In genomic region chr5:115068239-115069086, GRCh38 we compare ENCODE assay signal across 9 cellular contexts.
DNase-seq lines count a peak whose midpoint lies in the region; ATAC-seq and TF ChIP-seq lines count a peak whose summit lies in the region.
"Had no signal": no experiment of that assay in that cellular context is flagged by ENCODE, and none has a peak within 500 bp of the region (broad histone marks: within the 10 kb centered on the region; RNA-seq: fewer than 3 reads in every experiment).

No MANE protein-coding gene starts in this region.

- ATAC-seq in HG02973 (IDR thresholded peaks at IDR 0.05; ENCODE audit: unreplicated experiment) (peak; percentile 77), left cardiac atrium (no peak)

- no peak overlapping the region for H3K4me3 ChIP-seq in cardiac fibroblast (replicated peaks in 1 of 2; ENCODE audit: low read depth in 2 of 2, low read length in 2 of 2)
- H3K4me3 ChIP-seq: skin epidermis had no signal

- DNase-seq in activated CD4-positive, alpha-beta T cell treated with anti-CD3 and anti-CD28 coated beads for 48 hours = peak; percentile 43
- no peak for DNase-seq in activated CD4-positive, alpha-beta T cell treated with anti-CD3 and anti-CD28 coated beads, Interleukin-2, amount 50 U/mL, for 1 hour
- DNase-seq in NCI-H460 (ENCODE audit: extremely low read depth, low read depth) (peak; percentile 23), cardiac fibroblast (ENCODE audit: low read depth in 2 of 2) (peak; percentile 6 to 70), left cardiac atrium (no peak), Ammon's horn (ENCODE audit: low spot score) (no peak)
- peak; percentile 26 for DNase-seq in stimulated activated CD8-positive, alpha-beta memory T cell treated with anti-CD3 and anti-CD28 coated beads, Interleukin-4, amount 100 ng/mL, for 48 hours

- intact Hi-C loops in left cardiac atrium (cut with DNase I) = loop anchor here in 1 of 2 donors (5.0 kb wide), 2 partner anchors 1391 to 1456 kb away; no protein-coding TSS in a partner anchor

- TF ChIP-seq CTCF in cardiac fibroblast (IDR thresholded peaks at IDR 0.05; ENCODE audit: low read depth, low read length) = no peak

Comparison
In these comparisons a context has a peak if more than half of its experiments do, and no peak if none do; other contexts are left out.
1. DNase-seq: peak in activated CD4-positive, alpha-beta T cell treated with anti-CD3 and anti-CD28 coated beads for 48 hours (single experiment), NCI-H460 (single experiment), cardiac fibroblast (2 of 2) and stimulated activated CD8-positive, alpha-beta memory T cell treated with anti-CD3 and anti-CD28 coated beads, Interleukin-4, amount 100 ng/mL, for 48 hours (single experiment); none in activated CD4-positive, alpha-beta T cell treated with anti-CD3 and anti-CD28 coated beads, Interleukin-2, amount 50 U/mL, for 1 hour (single experiment), left cardiac atrium (single experiment) and Ammon's horn (single experiment).